In the genomic region with DNA sequence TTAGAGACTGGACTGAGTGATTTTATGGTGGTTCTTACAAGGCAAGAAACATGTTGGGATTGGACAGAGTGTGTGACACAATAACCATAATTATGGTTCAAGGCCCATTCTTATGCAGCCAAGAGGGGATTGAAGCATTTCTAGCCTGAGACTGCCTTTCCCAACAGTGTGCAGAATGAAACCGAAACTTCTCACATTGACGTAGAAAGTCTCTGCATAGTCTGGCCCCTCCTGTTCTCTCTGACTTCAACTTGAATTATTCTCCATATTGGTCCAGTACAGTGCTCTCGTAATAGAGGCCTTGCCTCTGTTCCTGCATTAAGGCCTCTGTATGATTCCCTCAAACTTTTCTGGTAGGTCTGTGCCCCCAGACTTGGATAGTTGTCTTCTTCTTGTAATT, we compare ENCODE assay signal across 10 cellular contexts.
DNase-seq lines count a peak whose midpoint lies in the region; ATAC-seq and TF ChIP-seq lines count a peak whose summit lies in the region.
"Had no signal": no experiment of that assay in that cellular context is flagged by ENCODE, and none has a peak within 500 bp of the region (broad histone marks: within the 10 kb centered on the region; RNA-seq: fewer than 3 reads in every experiment).

No MANE protein-coding gene starts in this region.

- H3K27ac Mint-ChIP-seq in memory B cell, result no peak overlapping the region

- H3K27me3 Mint-ChIP-seq in memory B cell, result peaks cover 3% of the 10 kb centered on the region

- H2AFZ ChIP-seq in GM23248, result peak overlapping the region; percentile 32; the same call in 1 of the 2 replicates

- no peaks in the 10 kb centered on the region for H3K36me3 ChIP-seq in GM23248 (ENCODE audit: low read depth)
- H3K36me3 ChIP-seq in BE2C, result no peaks in the 10 kb centered on the region
- H3K36me3 ChIP-seq: cardiac muscle cell had no signal

- H3K27ac ChIP-seq in GM23248, result no peak overlapping the region
- H3K27ac ChIP-seq: cardiac muscle cell had no signal

- no peaks in the 10 kb centered on the region for H3K4me1 ChIP-seq in GM23248 (ENCODE audit: insufficient read depth)
- H3K4me1 ChIP-seq in BE2C, result no peaks in the 10 kb centered on the region

- H3F3A ChIP-seq in GM23248 (ENCODE audit: insufficient read depth), result no peaks in the 10 kb centered on the region

- in situ Hi-C loops in GM23248 (cut with MboI), result no loop called here

- no peaks in the 10 kb centered on the region for H3K9me3 Mint-ChIP-seq in memory B cell

- H3K9me3 ChIP-seq in GM23248 (ENCODE audit: low read depth), result no peaks in the 10 kb centered on the region
- H3K9me3 ChIP-seq in BE2C, result no peaks in the 10 kb centered on the region

- H3K36me3 Mint-ChIP-seq in memory B cell, result no peaks in the 10 kb centered on the region

- H3K27me3 ChIP-seq in GM23248 (replicated peaks; ENCODE audit: insufficient read depth) (no peaks in the 10 kb centered on the region), BE2C (no peaks in the 10 kb centered on the region)
- H3K27me3 ChIP-seq: cardiac muscle cell had no signal

- H4K20me1 ChIP-seq in GM23248 (ENCODE audit: insufficient read depth), result no peaks in the 10 kb centered on the region

- TF ChIP-seq POLR2A in lower leg skin (IDR thresholded peaks at IDR 0.05), result no peak

- H3K4me1 Mint-ChIP-seq in memory B cell, result peaks cover 9% of the 10 kb centered on the region

- no peaks in the 10 kb centered on the region for H3K79me2 ChIP-seq in GM23248 (ENCODE audit: insufficient read depth)

- H3K9ac ChIP-seq in GM23248, result no peak overlapping the region

- H3K4me2 ChIP-seq in GM23248 (ENCODE audit: unreplicated experiment), result no peak overlapping the region

- TF ChIP-seq CTCF in BE2C (IDR thresholded peaks at IDR 0.05; ENCODE audit: low read depth, low read length), result no peak
- no peak for TF ChIP-seq CTCF in lower leg skin (IDR thresholded peaks at IDR 0.05)

- no peaks in the 10 kb centered on the region for H3K9me2 ChIP-seq in GM23248 (ENCODE audit: insufficient read depth)

- DNase-seq in GM23248, result peak; percentile 14
- DNase-seq in memory B cell (ENCODE audit: low spot score in 2 of 2), result no peak
- DNase-seq in activated CD4-positive, CD25-positive, alpha-beta regulatory T cell treated with anti-CD3 and anti-CD28 coated beads, Interleukin-2, amount 50 U/mL, for 72 hours, result no peak
- DNase-seq in NCI-H748 treated with DMSO at 0.1 percent for 48 hours (lab: John Stamatoyannopoulos, UW), result no peak
- no peak for DNase-seq in BE2C
- DNase-seq in lower leg skin (ENCODE audit: low spot score in 2 of 2), result no peak
- DNase-seq: T1000 had no signal

- peak; percentile 96 for ATAC-seq in GM18907 (IDR thresholded peaks at IDR 0.05; ENCODE audit: unreplicated experiment)
- ATAC-seq in HG03521 (IDR thresholded peaks at IDR 0.05; ENCODE audit: unreplicated experiment), result peak; percentile 96
- ATAC-seq in memory B cell (ENCODE audit: low read depth), result peak; percentile 80

- peak overlapping the region; percentile 40 for H3K4me3 Mint-ChIP-seq in memory B cell

- intact Hi-C loops in lower leg skin (cut with DNase I; ENCODE audit: low total_unique reads), result no loop called here

- H3K4me3 ChIP-seq in GM23248 (no peak overlapping the region), BE2C (ENCODE audit: low read depth, low read length) (no peak overlapping the region), lower leg skin (ENCODE audit: low read depth, poor library complexity, severe bottlenecking) (no peak overlapping the region)
- H3K4me3 ChIP-seq: cardiac muscle cell had no signal

- 70% methylated on average over 3 of the region's 3 CpGs for WGBS in GM23248 (ENCODE audit: low coverage in 1 of 2, low lambda C conversion rate in 2 of 2, missing lambda C conversion rate in 2 of 2), 2 experiments
- WGBS in lower leg skin, 2 donors, result 78 to 90% methylated on average over 3 of the region's 3 CpGs
